In genomic region chr9:137319976-137320551, GRCh38 we compare ENCODE assay signal across 12 cellular contexts. TPM values are rescaled to one million over a fixed set of nuclear protein-coding genes. Genes with fewer than 3 reads are reported as not detected.
DNase-seq lines count a peak whose midpoint lies in the region; ATAC-seq and TF ChIP-seq lines count a peak whose summit lies in the region.
"Had no signal": no experiment of that assay in that cellular context is flagged by ENCODE, and none has a peak within 500 bp of the region (broad histone marks: within the 10 kb centered on the region; RNA-seq: fewer than 3 reads in every experiment).

No MANE protein-coding gene starts in this region.

- TF ChIP-seq CTCF in heart left ventricle (IDR thresholded peaks at IDR 0.05) = no peak
- no peak for TF ChIP-seq CTCF in coronary artery (IDR thresholded peaks at IDR 0.05)
- no peak for TF ChIP-seq CTCF in lower lobe of right lung (IDR thresholded peaks at IDR 0.05)

- H3K27ac ChIP-seq in heart left ventricle (peak overlapping the region in 9 of 12 donors; percentile 5 to 97 (median 72)), coronary artery (peak overlapping the region in 1 of 2 donors; percentile 4), lower lobe of right lung (peak overlapping the region; percentile 72)
- H3K27ac ChIP-seq: VCaP had no signal

- peaks cover 0 to 21% (median 6%) of the 10 kb centered on the region in 9 donors for H3K27me3 ChIP-seq in heart left ventricle
- H3K27me3 ChIP-seq in lower lobe of right lung (ENCODE audit: low read depth) = peaks cover 18% of the 10 kb centered on the region

- 88 to 98% (median 89%) methylated on average over 14 to 19 of the region's 19 CpGs for WGBS in heart left ventricle, 4 donors

- no peak overlapping the region for H3K4me3 ChIP-seq in heart left ventricle
- H3K4me3 ChIP-seq in coronary artery = no peak overlapping the region
- no peak overlapping the region for H3K4me3 ChIP-seq in lower lobe of right lung

- H3K4me1 ChIP-seq in heart left ventricle (peaks cover 3 to 70% (median 42%) of the 10 kb centered on the region in 12 donors), lower lobe of right lung (peaks cover 44% of the 10 kb centered on the region)

- H3K9me3 ChIP-seq in heart left ventricle (no peaks in the 10 kb centered on the region), lower lobe of right lung (no peaks in the 10 kb centered on the region)

- no peaks in the 10 kb centered on the region for H3K36me3 ChIP-seq in heart left ventricle
- no peaks in the 10 kb centered on the region for H3K36me3 ChIP-seq in lower lobe of right lung

- ATAC-seq in heart left ventricle (no peak), left ventricle myocardium superior (no peak), lower lobe of right lung (no peak), GM18909 (IDR thresholded peaks at IDR 0.05; ENCODE audit: poor library complexity, unreplicated experiment) (no peak), GM19023 (IDR thresholded peaks at IDR 0.05; ENCODE audit: unreplicated experiment) (no peak)

- DNase-seq in heart left ventricle = peak in 2 of 5 donors; percentile 23 to 29
- DNase-seq in left ventricle myocardium superior = no peak
- peak; percentile 68 for DNase-seq in coronary artery (ENCODE audit: low spot score)
- no peak for DNase-seq in lower lobe of right lung
- DNase-seq in EL = no peak
- DNase-seq in NCI-H187 (lab: John Stamatoyannopoulos, UW) = no peak
- DNase-seq: mesendoderm, NCI-H1092 treated with DMSO at 0.1 percent for 48 hours, NCI-H748 treated with DMSO at 0.1 percent for 48 hours had no signal

- intact Hi-C loops in heart left ventricle (cut with DNase I) (loop anchor here in 2 of 10 donors (2.0 to 5.0 kb wide), 2 partner anchors 17 to 72 kb away; partner anchors contain the start of gene NRARP (in 1 of the 2)), left ventricle myocardium superior (cut with micrococcal nuclease) (loop anchor here (10.0 kb wide), 1 partner anchor 85 kb away; no protein-coding TSS in a partner anchor), lower lobe of right lung (cut with DNase I) (no loop called here)

- TF ChIP-seq POLR2A in heart left ventricle (IDR thresholded peaks at IDR 0.05) = no peak

RNA-seq across cellular contexts. Expression of gene NRARP, which starts 18.0 kb away (rescaled TPM):
- total RNA-seq in heart left ventricle (10 to 100 TPM in 5 of 9 donors, 1 to 10 TPM in 4; 6.4 to 15.8 (median 10.3) TPM), left ventricle myocardium superior (4.0 TPM), lower lobe of right lung (6.5 TPM)
- 1 to 10 TPM; 1.6 to 4.2 TPM for polyA plus RNA-seq in heart left ventricle

RNA-seq across cellular contexts. Expression of gene TOR4A, which starts 42.5 kb away (rescaled TPM):
- 10 to 100 TPM; 14.0 to 46.4 (median 18.5) TPM for total RNA-seq in heart left ventricle
- 10 to 100 TPM in 1 of 2 donors, 1 to 10 TPM in 1; 6.6 to 16.3 TPM for polyA plus RNA-seq in heart left ventricle
- 19.3 TPM for total RNA-seq in left ventricle myocardium superior
- total RNA-seq in lower lobe of right lung = 27.2 TPM
